In genomic region chr3:16898595-16899395, GRCh38 we compare ENCODE assay signal across 1 cellular context.
TF ChIP-seq lines count a peak whose summit lies in the region.

No MANE protein-coding gene starts in this region.

TF ChIP-seq in GM12878, 131 proteins besides CTCF, POLR2A, EP300 and RAD21:
- no peak for TF ChIP-seq USF2 (IDR thresholded peaks at IDR 0.05; ENCODE audit: borderline replicate concordance, low read depth, low read length)
- peak; percentile 31; the same call in 1 of the 2 replicates for TF ChIP-seq POLR2AphosphoS5 (IDR thresholded peaks at IDR 0.05; ENCODE audit: low read length)
- no peak for TF ChIP-seq FOXK2 (IDR thresholded peaks at IDR 0.05)
